Comparison of ENCODE assay signal across 14 cellular contexts in genomic region chr1:33182896-33183295, GRCh38. TPM values are rescaled to one million over a fixed set of nuclear protein-coding genes. Genes with fewer than 3 reads are reported as not detected.
DNase-seq lines count a peak whose midpoint lies in the region; ATAC-seq and TF ChIP-seq lines count a peak whose summit lies in the region.
"Had no signal": no experiment of that assay in that cellular context is flagged by ENCODE, and none has a peak within 500 bp of the region (broad histone marks: within the 10 kb centered on the region; RNA-seq: fewer than 3 reads in every experiment).

No MANE protein-coding gene starts in this region.

- CTCF ChIA-PET in CD4-positive, alpha-beta memory T cell (lab: Charles Lee; ENCODE audit: partially characterized antibody), result interaction anchor here (1.0 to 1.5 kb wide), 2 partner anchors 44 to 56 kb away, joined by 3 to 4 read pairs; no protein-coding TSS in a partner anchor
- CTCF ChIA-PET in HEK293T (lab: Yijun Ruan, JAX), result no interaction called here

- POLR2A ChIA-PET in CD4-positive, alpha-beta memory T cell (lab: Charles Lee; ENCODE audit: partially characterized antibody), result interaction anchor here (2.5 kb wide), 1 partner anchor 56 kb away, joined by 99 read pairs; no protein-coding TSS in a partner anchor
- POLR2A ChIA-PET in HEK293T (lab: Yijun Ruan, JAX), result no interaction called here

- peaks cover 6% of the 10 kb centered on the region in 2 donors for H3K36me3 Mint-ChIP-seq in CD4-positive, alpha-beta memory T cell
- H3K36me3 Mint-ChIP-seq in chondrocyte (ENCODE audit: low read depth) (peaks cover 2% of the 10 kb centered on the region), nephron progenitor cell (ENCODE audit: low read depth) (peaks cover 4% of the 10 kb centered on the region)

- H3K27me3 ChIP-seq in CD4-positive, alpha-beta memory T cell (ENCODE audit: insufficient read depth, low read length), result no peaks in the 10 kb centered on the region

- peak overlapping the region; percentile 71 to 93 (median 86) for H3K4me3 Mint-ChIP-seq in CD4-positive, alpha-beta memory T cell
- no peak overlapping the region for H3K4me3 Mint-ChIP-seq in chondrocyte (ENCODE audit: unreplicated experiment)
- H3K4me3 Mint-ChIP-seq in nephron progenitor cell, result peak overlapping the region; percentile 86

- DNase-seq in CD4-positive, alpha-beta memory T cell, result no peak
- DNase-seq in HEK293T (ENCODE audit: extremely low spot score) (peak; percentile 4), chondrocyte (ENCODE audit: low spot score) (no peak), nephron progenitor cell (no peak), globus pallidus (ENCODE audit: low spot score) (no peak), mucosa of descending colon (no peak), left lobe of liver (ENCODE audit: low spot score) (no peak)
- DNase-seq: effector memory CD4-positive, alpha-beta T cell; GDM1; H7; hypothalamus; midbrain; NCI-H226; PC-9 had no signal

- no peaks in the 10 kb centered on the region for H3K9me3 ChIP-seq in CD4-positive, alpha-beta memory T cell (ENCODE audit: control insufficient read depth in 1 of 2, low read length in 2 of 2)
- no peaks in the 10 kb centered on the region for H3K9me3 ChIP-seq in mucosa of descending colon

- peak overlapping the region in 2 of 7 donors; percentile 29 to 54 for H3K27ac Mint-ChIP-seq in CD4-positive, alpha-beta memory T cell
- peak overlapping the region; percentile 71 for H3K27ac Mint-ChIP-seq in chondrocyte (ENCODE audit: unreplicated experiment)
- H3K27ac Mint-ChIP-seq in nephron progenitor cell, result peak overlapping the region; percentile 89

- no peaks in the 10 kb centered on the region for H3K36me3 ChIP-seq in CD4-positive, alpha-beta memory T cell (ENCODE audit: insufficient read depth, low read length)
- H3K36me3 ChIP-seq in mucosa of descending colon (ENCODE audit: low read depth), result no peaks in the 10 kb centered on the region

- no peak overlapping the region for H3K4me3 ChIP-seq in CD4-positive, alpha-beta memory T cell (ENCODE audit: low read length in 2 of 2)
- H3K4me3 ChIP-seq in mucosa of descending colon, result no peak overlapping the region

- H3K27ac ChIP-seq in CD4-positive, alpha-beta memory T cell (ENCODE audit: low read depth, low read length), result no peak overlapping the region
- H3K27ac ChIP-seq: PC-9 had no signal

- no peak for TF ChIP-seq CTCF in chondrocyte (IDR thresholded peaks at IDR 0.05)
- no peak for TF ChIP-seq CTCF in nephron progenitor cell (IDR thresholded peaks at IDR 0.05)
- no peak for TF ChIP-seq CTCF in mucosa of descending colon (IDR thresholded peaks at IDR 0.05)

- no peaks in the 10 kb centered on the region for H3K9me3 Mint-ChIP-seq in CD4-positive, alpha-beta memory T cell
- H3K9me3 Mint-ChIP-seq in chondrocyte (ENCODE audit: low read depth) (no peaks in the 10 kb centered on the region), nephron progenitor cell (no peaks in the 10 kb centered on the region)

- H3K4me1 Mint-ChIP-seq in CD4-positive, alpha-beta memory T cell, result peaks cover 15 to 39% (median 28%) of the 10 kb centered on the region in 4 donors
- H3K4me1 Mint-ChIP-seq in chondrocyte (ENCODE audit: low read depth) (peaks cover 31% of the 10 kb centered on the region), nephron progenitor cell (peaks cover 47% of the 10 kb centered on the region)

- H3K27me3 Mint-ChIP-seq in CD4-positive, alpha-beta memory T cell, result peaks cover 0 to 5% of the 10 kb centered on the region in 2 donors
- H3K27me3 Mint-ChIP-seq in chondrocyte (ENCODE audit: low read depth) (no peaks in the 10 kb centered on the region), nephron progenitor cell (ENCODE audit: low read depth, poor library complexity) (peaks cover 6% of the 10 kb centered on the region)

- peaks cover 16% of the 10 kb centered on the region for H3K4me1 ChIP-seq in CD4-positive, alpha-beta memory T cell (ENCODE audit: insufficient read depth, low read length)
- H3K4me1 ChIP-seq in mucosa of descending colon (ENCODE audit: low read depth), result peaks cover 9% of the 10 kb centered on the region

- ATAC-seq in mucosa of descending colon (no peak), left lobe of liver (no peak)

- intact Hi-C loops in CD4-positive, alpha-beta memory T cell (cut with micrococcal nuclease), result no loop called here
- intact Hi-C loops in mucosa of descending colon (cut with DNase I, micrococcal nuclease), result no loop called here

TF ChIP-seq in HEK293T, 16 proteins besides CTCF, POLR2A, EP300 and RAD21:
- no peak for TF ChIP-seq CTBP1 (IDR thresholded peaks at IDR 0.05; ENCODE audit: borderline replicate concordance)
- TF ChIP-seq BHLHE40 (IDR thresholded peaks at IDR 0.05; ENCODE audit: borderline replicate concordance), result no peak
- TF ChIP-seq HDGF (IDR thresholded peaks at IDR 0.05; ENCODE audit: borderline replicate concordance), result no peak
- no peak for TF ChIP-seq FOXM1 (IDR thresholded peaks at IDR 0.05; ENCODE audit: borderline replicate concordance)
- TF ChIP-seq FOXA1 (IDR thresholded peaks at IDR 0.05), result no peak
- TF ChIP-seq ELF4 (IDR thresholded peaks at IDR 0.05), result no peak
- TF ChIP-seq PKNOX1 (IDR thresholded peaks at IDR 0.05), result no peak
- no peak for TF ChIP-seq L3MBTL2 (conservative IDR thresholded peaks at IDR 0.05)
- TF ChIP-seq SP1 (IDR thresholded peaks at IDR 0.05), result no peak
- TF ChIP-seq NFRKB (IDR thresholded peaks at IDR 0.05), result no peak
- no peak for TF ChIP-seq LEF1 (IDR thresholded peaks at IDR 0.05; ENCODE audit: borderline replicate concordance)
- TF ChIP-seq ARNT (IDR thresholded peaks at IDR 0.05), result no peak

RNA-seq across cellular contexts. Expression of gene TRIM62, which starts 1.1 kb away (rescaled TPM):
- 10 to 100 TPM; 20.0 to 26.2 TPM for total RNA-seq in CD4-positive, alpha-beta memory T cell
- 1 to 10 TPM; 7.2 to 7.6 TPM for polyA plus RNA-seq in CD4-positive, alpha-beta memory T cell
- total RNA-seq in chondrocyte, result 17.3 to 35.1 TPM (median 17.7 TPM) in 3 replicates
- 1 to 10 TPM; 5.0 to 9.3 (median 5.2) TPM for total RNA-seq in mucosa of descending colon
- 1.4 TPM for total RNA-seq in left lobe of liver
